Comparison of ENCODE assay signal across 11 cellular contexts in genomic region chr18:57768557-57769326, GRCh38. TPM values are rescaled to one million over a fixed set of nuclear protein-coding genes. Genes with fewer than 3 reads are reported as not detected.
DNase-seq lines count a peak whose midpoint lies in the region; ATAC-seq and TF ChIP-seq lines count a peak whose summit lies in the region.
"Had no signal": no experiment of that assay in that cellular context is flagged by ENCODE, and none has a peak within 500 bp of the region (broad histone marks: within the 10 kb centered on the region; RNA-seq: fewer than 3 reads in every experiment).

No MANE protein-coding gene starts in this region.

- no peaks in the 10 kb centered on the region for H3K36me3 ChIP-seq in heart left ventricle

- no peaks in the 10 kb centered on the region for H3K9me3 ChIP-seq in heart left ventricle

- intact Hi-C loops in heart left ventricle (cut with DNase I), result loop anchor here in 1 of 10 donors (5.0 kb wide), 1 partner anchor 34 kb away; the partner anchor contains the start of gene ATP8B1

- 25 to 42% (median 41%) methylated on average over 8 of the region's 8 CpGs for WGBS in heart left ventricle, 4 donors

- no peak for TF ChIP-seq CTCF in HFFc6 (IDR thresholded peaks at IDR 0.05)
- no peak for TF ChIP-seq CTCF in heart left ventricle (IDR thresholded peaks at IDR 0.05)

- H3K36me3 Mint-ChIP-seq in HFFc6 (ENCODE audit: low read depth), result peaks cover 38% of the 10 kb centered on the region

- no peak for TF ChIP-seq POLR2A in heart left ventricle (IDR thresholded peaks at IDR 0.05)

- peak; percentile 49 for DNase-seq in HFFc6
- peak; percentile 43 for DNase-seq in RPMI7951 (ENCODE audit: low read depth)
- DNase-seq in heart left ventricle, result no peak
- peak; percentile 88 for DNase-seq in stromal cell of bone marrow (ENCODE audit: low read depth)
- DNase-seq in cerebellar cortex (ENCODE audit: low spot score), result no peak
- DNase-seq in activated naive CD4-positive, alpha-beta T cell (lab: John Stamatoyannopoulos, UW), result no peak
- DNase-seq: activated gamma-delta T cell; stimulated activated CD4-positive, alpha-beta T cell treated with anti-CD3 and anti-CD28 coated beads, Interleukin-1b, Interleukin-23, amount 100 ng/mL, for 48 hours had no signal

- peaks cover 2% of the 10 kb centered on the region for H3K27me3 Mint-ChIP-seq in HFFc6 (ENCODE audit: insufficient read depth)
- H3K27me3 Mint-ChIP-seq: memory B cell had no signal

- H3K27ac ChIP-seq in heart left ventricle, result peak overlapping the region in 11 of 12 donors; percentile 33 to 82 (median 67)

- H3K4me3 Mint-ChIP-seq in HFFc6, result peak overlapping the region; percentile 36
- H3K4me3 Mint-ChIP-seq: memory B cell had no signal

- no peak overlapping the region for H3K4me3 ChIP-seq in heart left ventricle

- ATAC-seq in heart left ventricle, result peak; percentile 41 to 73 (median 66)
- no peak for ATAC-seq in HG03342 (IDR thresholded peaks at IDR 0.05; ENCODE audit: unreplicated experiment)
- ATAC-seq in HG02884 (IDR thresholded peaks at IDR 0.05; ENCODE audit: unreplicated experiment), result no peak

- no peaks in the 10 kb centered on the region for H3K27me3 ChIP-seq in heart left ventricle

- H3K9me3 Mint-ChIP-seq in HFFc6, result no peaks in the 10 kb centered on the region
- H3K9me3 Mint-ChIP-seq: memory B cell had no signal

- H3K27ac Mint-ChIP-seq in HFFc6, result peak overlapping the region; percentile 74
- H3K27ac Mint-ChIP-seq: memory B cell had no signal

- peaks cover 83% of the 10 kb centered on the region for H3K4me1 Mint-ChIP-seq in HFFc6 (ENCODE audit: low read depth)

- H3K4me1 ChIP-seq in heart left ventricle, result peaks cover 7 to 65% (median 45%) of the 10 kb centered on the region in 12 donors

RNA-seq across cellular contexts. Expression of gene ATP8B1, which starts 34.4 kb away (rescaled TPM):
- 100 to 1,000 TPM in 3 of 6 experiments, 10 to 100 TPM in 3; 78.8 to 115 (median 94.6) TPM for total RNA-seq in HFFc6 (2021; fragmentation: NEBNext Ultra II Directional; extraction: Animal tissue kit (Norgen Biotek cat#: 25700))
- 12.5 TPM in 2 replicates for total RNA-seq in RPMI7951 (2014; rRNA removed; shearing (Covaris generic))
- 10 to 100 TPM in 1 of 9 donors, 1 to 10 TPM in 8; 5.3 to 12.8 (median 6.5) TPM for total RNA-seq in heart left ventricle
- 1 to 10 TPM; 3.0 to 3.7 TPM for polyA plus RNA-seq in heart left ventricle

Comparison
In these comparisons a context has a peak if more than half of its experiments do, and no peak if none do; other contexts are left out.
1. DNase-seq: peak in HFFc6 (single experiment), RPMI7951 (single experiment) and stromal cell of bone marrow (single experiment); none in heart left ventricle (0 of 5), cerebellar cortex (single experiment) and activated naive CD4-positive, alpha-beta T cell (0 of 4).
2. ATAC-seq: peak in heart left ventricle (4 of 4); none in HG03342 (single experiment) and HG02884 (single experiment).